In the genomic region with DNA sequence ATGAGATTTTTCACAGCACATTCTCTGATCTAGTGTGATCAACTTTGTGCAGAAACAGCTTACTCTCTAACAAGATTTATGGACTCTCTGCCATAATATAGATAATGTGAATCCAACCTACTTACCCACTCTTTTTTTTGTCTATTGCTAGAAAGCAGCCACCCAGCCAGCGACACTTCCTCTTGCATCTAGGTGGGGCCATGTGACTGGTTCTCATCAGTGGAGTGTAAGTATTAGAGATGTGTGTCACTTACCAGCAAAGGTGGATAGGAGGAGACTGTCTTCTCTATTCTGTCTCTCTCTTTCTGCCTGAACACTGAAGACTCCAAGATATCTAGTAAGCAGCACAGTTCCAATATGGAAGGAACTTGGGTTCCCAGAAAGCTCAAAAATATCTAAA, we compare ENCODE assay signal across 21 cellular contexts.
A peak's percentile ranks its signal among the peaks of the same experiment; 100 is the strongest.
DNase-seq lines count a peak whose midpoint lies in the region; ATAC-seq, FAIRE-seq and TF ChIP-seq lines count a peak whose summit lies in the region.
"Had no signal": no experiment of that assay in that cellular context is flagged by ENCODE, and none has a peak within 500 bp of the region (broad histone marks: within the 10 kb centered on the region; RNA-seq: fewer than 3 reads in every experiment).

No MANE protein-coding gene starts in this region.

- BruUV-seq in GM12878 (replicated peaks; lab: Mats Ljungman, UMichigan), result no TSS peak

- H3K4me3 ChIP-seq in GM23338 (no peak overlapping the region), GM12878 (no peak overlapping the region)
- H3K4me3 ChIP-seq: SJSA1 had no signal

- H4K20me1 ChIP-seq in GM23338 (replicated peaks; ENCODE audit: insufficient read depth), result no peaks in the 10 kb centered on the region
- H4K20me1 ChIP-seq in GM12878 (ENCODE audit: control insufficient read depth, insufficient read depth), result no peaks in the 10 kb centered on the region

- no peak overlapping the region for H3K9ac ChIP-seq in GM12878 (ENCODE audit: control insufficient read depth, insufficient read depth, low read length)

- no peaks in the 10 kb centered on the region for H3K9me3 Mint-ChIP-seq in GM23338
- H3K9me3 Mint-ChIP-seq in stimulated activated naive B cell treated with anti-CD40 and anti-IgM and Interleukin-4, amounts not matched to agents 10 μg/mL and 1 μg/mL and 100 μg/mL, for 72 hours, result peaks cover 2% of the 10 kb centered on the region in 2 donors
- no peaks in the 10 kb centered on the region for H3K9me3 Mint-ChIP-seq in activated naive CD4-positive, alpha-beta T cell treated with anti-CD3 and anti-CD28 coated beads, Interleukin-2, amount 10 ng/mL, durations not matched to agents 7 days and 5 days
- H3K9me3 Mint-ChIP-seq: CD4-positive, alpha-beta T cell; T-helper 2 cell treated with Interferon-gamma antibody and Interleukin-4, amounts not matched to agents 5 μg/mL and 100 μg/mL, for 36 hours had no signal

- H3F3A ChIP-seq in GM23338 (replicated peaks; ENCODE audit: low read depth), result no peaks in the 10 kb centered on the region

- H3K36me3 Mint-ChIP-seq in GM23338 (ENCODE audit: low read depth), result no peaks in the 10 kb centered on the region
- no peaks in the 10 kb centered on the region for H3K36me3 Mint-ChIP-seq in stimulated activated naive B cell treated with anti-CD40 and anti-IgM and Interleukin-4, amounts not matched to agents 10 μg/mL and 1 μg/mL and 100 μg/mL, for 72 hours
- no peaks in the 10 kb centered on the region for H3K36me3 Mint-ChIP-seq in activated naive CD4-positive, alpha-beta T cell treated with anti-CD3 and anti-CD28 coated beads, Interleukin-2, amount 10 ng/mL, durations not matched to agents 7 days and 5 days

- intact Hi-C loops in GM12878 (cut with micrococcal nuclease; ENCODE audit: unreplicated experiment), result no loop called here

- CTCF ChIA-PET in GM12878 (lab: Yijun Ruan, JAX), result interaction anchor here (0.8 to 1.9 kb wide), 3 partner anchors 12 to 141 kb away, joined by 3 to 15 read pairs (median 3); no protein-coding TSS in a partner anchor
- CTCF ChIA-PET in activated naive CD4-positive, alpha-beta T cell treated with anti-CD3 and anti-CD28 coated beads, Interleukin-2, amount 10 ng/mL, durations not matched to agents 7 days and 5 days (lab: Charles Lee), result interaction anchor here (0.6 kb wide), 1 partner anchor 228 kb away, joined by 4 read pairs; no protein-coding TSS in a partner anchor

- H3K4me2 ChIP-seq in GM23338 (no peak overlapping the region), GM12878 (ENCODE audit: control insufficient read depth, insufficient read depth) (no peak overlapping the region)

- in situ Hi-C loops in GM12878 (cut with MboI), result no loop called here

- H3K79me2 ChIP-seq in GM23338 (replicated peaks; ENCODE audit: insufficient read depth) (no peaks in the 10 kb centered on the region), GM12878 (ENCODE audit: control insufficient read depth, insufficient read depth, low read length) (no peaks in the 10 kb centered on the region)

- peak in 1 of 2 experiments; percentile 30; a peak in 2 of 4 replicates for TF ChIP-seq CTCF in GM23338 (conservative IDR thresholded peaks at IDR 0.05; ENCODE audit: low read depth in 2 of 2)
- TF ChIP-seq CTCF in GM12878 (IDR thresholded peaks at IDR 0.05 in 2 of 3, conservative IDR thresholded peaks at IDR 0.05 in 1 of 3; ENCODE audit: control insufficient read depth in 2 of 3, extremely low read depth in 1 of 3, insufficient read depth in 1 of 3, low read depth in 3 of 3, low read length in 3 of 3), result peak in 1 of 3 experiments; percentile 18; a peak in 2 of 6 replicates

- FAIRE-seq in GM12878 (lab: Jason Lieb, UNC), result no peak
- FAIRE-seq: G401.6, H1, HepG2 had no signal

- no peaks in the 10 kb centered on the region for H3K36me3 ChIP-seq in GM23338 (ENCODE audit: insufficient read depth)
- H3K36me3 ChIP-seq in GM12878 (ENCODE audit: control insufficient read depth in 2 of 2, insufficient read depth in 2 of 2, low read length in 1 of 2), result no peaks in the 10 kb centered on the region
- H3K36me3 ChIP-seq: SJSA1 had no signal

- SMC1A ChIA-PET in GM12878 (lab: Charles Lee; ENCODE audit: uncharacterized antibody, unreplicated experiment), result interaction anchor here (0.9 to 4.6 kb wide), 7 partner anchors 8 to 142 kb away, joined by 3 to 19 read pairs (median 13); no protein-coding TSS in a partner anchor

- H3K27ac Mint-ChIP-seq in GM23338, result peak overlapping the region; percentile 36
- no peak overlapping the region for H3K27ac Mint-ChIP-seq in stimulated activated naive B cell treated with anti-CD40 and anti-IgM and Interleukin-4, amounts not matched to agents 10 μg/mL and 1 μg/mL and 100 μg/mL, for 72 hours
- no peak overlapping the region for H3K27ac Mint-ChIP-seq in activated naive CD4-positive, alpha-beta T cell treated with anti-CD3 and anti-CD28 coated beads, Interleukin-2, amount 10 ng/mL, durations not matched to agents 7 days and 5 days
- H3K27ac Mint-ChIP-seq: CD4-positive, alpha-beta T cell; T-helper 2 cell treated with Interferon-gamma antibody and Interleukin-4, amounts not matched to agents 5 μg/mL and 100 μg/mL, for 36 hours had no signal

- H3K4me1 ChIP-seq in GM23338 (ENCODE audit: insufficient read depth) (peaks cover 6% of the 10 kb centered on the region), GM12878 (ENCODE audit: control insufficient read depth, insufficient read depth, low read length) (no peaks in the 10 kb centered on the region)

- peaks cover 2% of the 10 kb centered on the region for H3K27me3 Mint-ChIP-seq in GM23338 (ENCODE audit: insufficient read depth, low read depth, poor library complexity)
- no peaks in the 10 kb centered on the region for H3K27me3 Mint-ChIP-seq in stimulated activated naive B cell treated with anti-CD40 and anti-IgM and Interleukin-4, amounts not matched to agents 10 μg/mL and 1 μg/mL and 100 μg/mL, for 72 hours
- no peaks in the 10 kb centered on the region for H3K27me3 Mint-ChIP-seq in activated naive CD4-positive, alpha-beta T cell treated with anti-CD3 and anti-CD28 coated beads, Interleukin-2, amount 10 ng/mL, durations not matched to agents 7 days and 5 days
- H3K27me3 Mint-ChIP-seq: CD4-positive, alpha-beta T cell had no signal

- no peak for DNase-seq in GM23338 (ENCODE audit: low spot score)
- peak; percentile 27 for DNase-seq in NAMALWA (ENCODE audit: low spot score)
- no peak for DNase-seq in GM12878 (ENCODE audit: low read depth, low spot score)
- DNase-seq in HuH-7.5 (ENCODE audit: low spot score), result no peak
- DNase-seq in stimulated activated naive B cell treated with anti-CD40 and anti-IgM and Interleukin-4, amounts not matched to agents 10 μg/mL and 1 μg/mL and 100 μg/mL, for 72 hours, result no peak
- DNase-seq in activated naive CD4-positive, alpha-beta T cell treated with anti-CD3 and anti-CD28 coated beads, Interleukin-2, amount 10 ng/mL, durations not matched to agents 7 days and 5 days, result no peak
- DNase-seq: ACHN; Calu3; CD4-positive, alpha-beta T cell; DMS79 treated with DMSO at 0.1 percent for 48 hours; NCI-H1105; NCI-H187 treated with DMSO at 0.1 percent for 48 hours; NCI-H2171 treated with DMSO at 0.1 percent for 48 hours; NCI-H510A; SW 1271 had no signal

- H3K27ac ChIP-seq in GM23338 (ENCODE audit: low read depth) (no peak overlapping the region), GM12878 (ENCODE audit: control insufficient read depth, insufficient read depth) (no peak overlapping the region)
- H3K27ac ChIP-seq: SJSA1 had no signal

- no peak for TF ChIP-seq POLR2A in GM12878 (IDR thresholded peaks at IDR 0.05; ENCODE audit: low read depth, low read length)

- RAD21 ChIA-PET in GM12878 (lab: Charles Lee; ENCODE audit: unreplicated experiment), result interaction anchor here (0.8 to 1.6 kb wide), 3 partner anchors 8 to 373 kb away, joined by 3 to 7 read pairs (median 4); no protein-coding TSS in a partner anchor

- POLR2A ChIA-PET in GM12878 (lab: Charles Lee), result no interaction called here

- no peaks in the 10 kb centered on the region for H3K9me2 ChIP-seq in GM23338 (ENCODE audit: insufficient read depth)

- H3K4me3 Mint-ChIP-seq in GM23338, result no peak overlapping the region
- no peak overlapping the region for H3K4me3 Mint-ChIP-seq in stimulated activated naive B cell treated with anti-CD40 and anti-IgM and Interleukin-4, amounts not matched to agents 10 μg/mL and 1 μg/mL and 100 μg/mL, for 72 hours
- H3K4me3 Mint-ChIP-seq in activated naive CD4-positive, alpha-beta T cell treated with anti-CD3 and anti-CD28 coated beads, Interleukin-2, amount 10 ng/mL, durations not matched to agents 7 days and 5 days, result no peak overlapping the region
- H3K4me3 Mint-ChIP-seq: CD4-positive, alpha-beta T cell; T-helper 2 cell treated with Interferon-gamma antibody and Interleukin-4, amounts not matched to agents 5 μg/mL and 100 μg/mL, for 36 hours had no signal

- WGBS in GM12878 (ENCODE audit: insufficient coverage, insufficient replicate concordance, low lambda C conversion rate, missing lambda C conversion rate), result 0% methylated on average over 1 of the region's 1 CpG

- ATAC-seq in GM18868 (IDR thresholded peaks at IDR 0.05; ENCODE audit: unreplicated experiment) (peak; percentile 76), GM23338 (no peak), GM12878 (peak; percentile 78)
- ATAC-seq in stimulated activated naive B cell treated with anti-CD40 and anti-IgM and Interleukin-4, amounts not matched to agents 10 μg/mL and 1 μg/mL and 100 μg/mL, for 72 hours (replicated peaks), result no peak
- ATAC-seq: HepG2 had no signal

- no peaks in the 10 kb centered on the region for H3K27me3 ChIP-seq in GM23338 (ENCODE audit: insufficient read depth)
- no peaks in the 10 kb centered on the region for H3K27me3 ChIP-seq in GM12878 (replicated peaks in 1 of 2; ENCODE audit: control insufficient read depth in 2 of 2, insufficient read depth in 2 of 2, low read length in 1 of 2)
- H3K27me3 ChIP-seq: SJSA1 had no signal

- H3K9me3 ChIP-seq in GM12878 (replicated peaks; ENCODE audit: control insufficient read depth, insufficient read depth, low read length), result no peaks in the 10 kb centered on the region; the same call in 2 of the 3 replicates
- H3K9me3 ChIP-seq: SJSA1 had no signal

- TF ChIP-seq EP300 in GM12878 (IDR thresholded peaks at IDR 0.05; ENCODE audit: borderline replicate concordance in 1 of 2, control insufficient read depth in 1 of 2, low read depth in 2 of 2, low read length in 2 of 2), result no peak

- peaks cover 7% of the 10 kb centered on the region; the same call in 2 of the 3 replicates for H3K4me1 Mint-ChIP-seq in GM23338
- H3K4me1 Mint-ChIP-seq in stimulated activated naive B cell treated with anti-CD40 and anti-IgM and Interleukin-4, amounts not matched to agents 10 μg/mL and 1 μg/mL and 100 μg/mL, for 72 hours, result no peaks in the 10 kb centered on the region
- H3K4me1 Mint-ChIP-seq in activated naive CD4-positive, alpha-beta T cell treated with anti-CD3 and anti-CD28 coated beads, Interleukin-2, amount 10 ng/mL, durations not matched to agents 7 days and 5 days, result no peaks in the 10 kb centered on the region

- no peak overlapping the region for H2AFZ ChIP-seq in GM23338
- H2AFZ ChIP-seq in GM12878 (ENCODE audit: control insufficient read depth, low read depth, low read length), result no peak overlapping the region

- TF ChIP-seq RAD21 in GM12878 (IDR thresholded peaks at IDR 0.05; ENCODE audit: insufficient read depth, low read depth, low read length), result no peak

Comparison
In these comparisons a context has a peak if more than half of its experiments do, and no peak if none do; other contexts are left out.
1. ATAC-seq: peak in GM18868 (single experiment) and GM12878 (single experiment); none in GM23338 (single experiment) and stimulated activated naive B cell treated with anti-CD40 and anti-IgM and Interleukin-4, amounts not matched to agents 10 μg/mL and 1 μg/mL and 100 μg/mL, for 72 hours (0 of 2).